In genomic region chr7:112452102-112452888, GRCh38 we compare ENCODE assay signal across 8 cellular contexts. TPM values are rescaled to one million over a fixed set of nuclear protein-coding genes. Genes with fewer than 3 reads are reported as not detected.
DNase-seq lines count a peak whose midpoint lies in the region; ATAC-seq and TF ChIP-seq lines count a peak whose summit lies in the region.

No MANE protein-coding gene starts in this region.

- peaks cover 7% of the 10 kb centered on the region; the same call in 1 of the 2 replicates for H4K20me1 ChIP-seq in OCI-LY1 (ENCODE audit: insufficient read depth, low read length)

- ATAC-seq in central memory CD8-positive, alpha-beta T cell (replicated peaks; ENCODE audit: extremely low read depth, poor library complexity, severe bottlenecking) = no peak

- peaks cover 41% of the 10 kb centered on the region for H3K4me1 Mint-ChIP-seq in activated naive CD4-positive, alpha-beta T cell treated with anti-CD3 and anti-CD28 coated beads, Interleukin-2, amount 10 ng/mL, durations not matched to agents 7 days and 5 days
- H3K4me1 Mint-ChIP-seq in central memory CD8-positive, alpha-beta T cell = peaks cover 37% of the 10 kb centered on the region

- intact Hi-C loops in stomach (cut with DNase I; ENCODE audit: low total_unique reads) = no loop called here

- H3K79me2 ChIP-seq in OCI-LY1 (ENCODE audit: insufficient read depth, low read length) = peaks cover 49% of the 10 kb centered on the region

- H3F3A ChIP-seq in OCI-LY1 (ENCODE audit: insufficient read depth, low read length) = no peaks in the 10 kb centered on the region

- DNase-seq in activated naive CD4-positive, alpha-beta T cell treated with anti-CD3 and anti-CD28 coated beads, Interleukin-2, amount 10 ng/mL, durations not matched to agents 7 days and 5 days = no peak
- DNase-seq in activated naive CD4-positive, alpha-beta T cell treated with anti-CD3 and anti-CD28 coated beads, Interleukin-2, amount 50 U/mL, for 16 hours = no peak
- DNase-seq in central memory CD8-positive, alpha-beta T cell (ENCODE audit: low spot score in 2 of 2) = no peak
- peak; percentile 28 for DNase-seq in stomach
- no peak for DNase-seq in putamen (ENCODE audit: low spot score)
- DNase-seq in OCI-M2 (lab: John Stamatoyannopoulos, UW; ENCODE audit: unreplicated experiment) = no peak

- H3K36me3 Mint-ChIP-seq in activated naive CD4-positive, alpha-beta T cell treated with anti-CD3 and anti-CD28 coated beads, Interleukin-2, amount 10 ng/mL, durations not matched to agents 7 days and 5 days = peaks cover 8% of the 10 kb centered on the region
- H3K36me3 Mint-ChIP-seq in central memory CD8-positive, alpha-beta T cell (ENCODE audit: insufficient read depth) = peaks cover 31% of the 10 kb centered on the region

- TF ChIP-seq CTCF in OCI-LY1 (IDR thresholded peaks at IDR 0.05; ENCODE audit: low read length) = peak; percentile 54
- TF ChIP-seq CTCF in stomach (IDR thresholded peaks at IDR 0.05) = peak in 1 of 7 experiments; percentile 13

- H3K9ac ChIP-seq in OCI-LY1 (ENCODE audit: low read length) = peak overlapping the region; percentile 91

- H3K27me3 ChIP-seq in OCI-LY1 (ENCODE audit: insufficient read depth, low read length) (no peaks in the 10 kb centered on the region), layer of hippocampus (ENCODE audit: control insufficient read depth, insufficient read depth, low read length) (no peaks in the 10 kb centered on the region), stomach (no peaks in the 10 kb centered on the region)

- H3K9me3 ChIP-seq in OCI-LY1 (ENCODE audit: low read length) = no peaks in the 10 kb centered on the region
- no peaks in the 10 kb centered on the region for H3K9me3 ChIP-seq in stomach

- WGBS in stomach, 5 donors = 6 to 20% (median 15%) methylated on average over 7 of the region's 7 CpGs

- no peaks in the 10 kb centered on the region for H3K9me3 Mint-ChIP-seq in activated naive CD4-positive, alpha-beta T cell treated with anti-CD3 and anti-CD28 coated beads, Interleukin-2, amount 10 ng/mL, durations not matched to agents 7 days and 5 days
- no peaks in the 10 kb centered on the region for H3K9me3 Mint-ChIP-seq in central memory CD8-positive, alpha-beta T cell

- H3K4me2 ChIP-seq in OCI-LY1 (ENCODE audit: low read length) = peak overlapping the region; percentile 66

- CTCF ChIA-PET in activated naive CD4-positive, alpha-beta T cell treated with anti-CD3 and anti-CD28 coated beads, Interleukin-2, amount 10 ng/mL, durations not matched to agents 7 days and 5 days (lab: Charles Lee) = interaction anchor here (0.6 to 1.9 kb wide), 5 partner anchors 9 to 543 kb away, joined by 3 to 4 read pairs (median 4); no protein-coding TSS in a partner anchor

- no peaks in the 10 kb centered on the region for H3K9me2 ChIP-seq in OCI-LY1 (ENCODE audit: low read depth, low read length)

- H3K4me3 Mint-ChIP-seq in activated naive CD4-positive, alpha-beta T cell treated with anti-CD3 and anti-CD28 coated beads, Interleukin-2, amount 10 ng/mL, durations not matched to agents 7 days and 5 days = peak overlapping the region; percentile 99
- peak overlapping the region; percentile 98 for H3K4me3 Mint-ChIP-seq in central memory CD8-positive, alpha-beta T cell

- peaks cover 4% of the 10 kb centered on the region for H3K27me3 Mint-ChIP-seq in activated naive CD4-positive, alpha-beta T cell treated with anti-CD3 and anti-CD28 coated beads, Interleukin-2, amount 10 ng/mL, durations not matched to agents 7 days and 5 days
- no peaks in the 10 kb centered on the region for H3K27me3 Mint-ChIP-seq in central memory CD8-positive, alpha-beta T cell

- peak overlapping the region; percentile 100 for H3K27ac Mint-ChIP-seq in activated naive CD4-positive, alpha-beta T cell treated with anti-CD3 and anti-CD28 coated beads, Interleukin-2, amount 10 ng/mL, durations not matched to agents 7 days and 5 days
- H3K27ac Mint-ChIP-seq in central memory CD8-positive, alpha-beta T cell (ENCODE audit: low read depth) = peak overlapping the region; percentile 33

- H2AFZ ChIP-seq in OCI-LY1 (ENCODE audit: low read length) = no peak overlapping the region

- H3K4me3 ChIP-seq in OCI-LY1 (ENCODE audit: low read depth, low read length, poor library complexity, severe bottlenecking) (peak overlapping the region; percentile 85), stomach (peak overlapping the region; percentile 58 to 99 (median 92))

- no peak for TF ChIP-seq EP300 in stomach (IDR thresholded peaks at IDR 0.05)

- H3K27ac ChIP-seq in OCI-LY1 (ENCODE audit: low read depth, low read length, poor library complexity, severe bottlenecking) = no peak overlapping the region
- H3K27ac ChIP-seq in layer of hippocampus (ENCODE audit: low read depth, low read length) = peak overlapping the region; percentile 31
- peak overlapping the region; percentile 77 to 100 (median 99) for H3K27ac ChIP-seq in stomach

- no peak for TF ChIP-seq POLR2A in stomach (IDR thresholded peaks at IDR 0.05)

- peaks cover 35% of the 10 kb centered on the region for H3K4me1 ChIP-seq in OCI-LY1 (ENCODE audit: insufficient read depth, low read length, severe bottlenecking)
- peaks cover 21 to 77% (median 52%) of the 10 kb centered on the region in 4 donors for H3K4me1 ChIP-seq in stomach

- H3K36me3 ChIP-seq in OCI-LY1 (ENCODE audit: insufficient read depth, low read length) (peaks cover 21% of the 10 kb centered on the region), stomach (peaks cover 2 to 22% (median 18%) of the 10 kb centered on the region in 4 donors)

RNA-seq across cellular contexts. Expression of gene IFRD1, which starts 2.0 kb away (rescaled TPM):
- total RNA-seq in stomach = 100 to 1,000 TPM in 2 of 5 donors, 10 to 100 TPM in 3; 37.9 to 137 (median 76.4) TPM
- 10 to 100 TPM; 19.9 to 44.4 (median 42.4) TPM for polyA plus RNA-seq in stomach

RNA-seq across cellular contexts. Expression of gene LSMEM1, which starts 28.5 kb away (rescaled TPM):
- 1 to 10 TPM in 3 of 5 donors, not detected in 2; 1.2 to 5.9 (median 2.9) TPM for total RNA-seq in stomach
- polyA plus RNA-seq in stomach = 1 to 10 TPM in 2 of 3 donors, under 1 TPM in 1; 1.00 to 3.9 (median 1.4) TPM
